Comparison of ENCODE assay signal across 23 cellular contexts in the genomic region with DNA sequence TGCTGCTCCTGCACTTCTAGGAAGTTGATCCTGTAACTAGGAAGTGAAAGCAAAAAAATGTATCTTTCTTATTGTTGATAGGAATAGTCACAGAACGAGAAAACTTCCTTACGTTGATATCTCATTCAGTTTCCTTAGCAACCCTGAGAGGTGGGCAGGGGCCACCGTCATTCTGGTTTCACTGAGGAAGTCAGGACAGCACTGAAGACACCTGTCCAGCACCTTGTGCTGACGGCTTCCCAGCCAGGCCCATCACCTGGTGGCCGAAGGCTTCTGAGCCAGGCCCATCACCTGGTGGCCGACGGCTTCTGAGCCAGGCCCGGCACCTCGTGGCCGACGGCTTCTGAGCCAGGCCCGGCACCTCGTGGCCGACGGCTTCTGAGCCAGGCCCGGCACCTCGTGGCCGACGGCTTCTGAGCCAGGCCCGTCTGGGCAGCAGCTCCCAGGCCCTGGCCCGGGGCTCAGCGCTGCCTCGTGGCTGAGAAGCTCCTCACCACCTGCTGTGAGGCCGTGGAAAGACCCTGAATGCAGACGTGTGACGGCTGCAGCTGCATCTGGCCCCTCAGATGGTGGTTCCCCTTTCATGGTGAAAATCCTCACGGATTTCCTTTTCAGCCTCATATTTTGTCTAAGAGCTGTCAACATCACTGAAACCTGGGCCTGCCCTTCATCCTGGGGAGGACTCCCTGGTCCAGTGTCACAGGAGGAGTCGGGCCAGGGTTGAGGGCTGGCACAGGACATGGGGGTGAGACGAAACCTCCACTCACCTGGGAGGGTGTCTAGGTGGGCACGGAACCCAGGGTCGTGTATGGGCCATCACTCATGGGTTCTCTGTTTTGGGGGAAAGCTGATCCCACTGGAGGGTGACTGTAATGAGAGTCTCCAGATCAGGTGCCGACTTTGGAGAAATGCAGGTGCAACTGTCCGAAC. TPM values are rescaled to one million over a fixed set of nuclear protein-coding genes. Genes with fewer than 3 reads are reported as not detected.
DNase-seq lines count a peak whose midpoint lies in the region; ATAC-seq and TF ChIP-seq lines count a peak whose summit lies in the region.
"Had no signal": no experiment of that assay in that cellular context is flagged by ENCODE, and none has a peak within 500 bp of the region (broad histone marks: within the 10 kb centered on the region; RNA-seq: fewer than 3 reads in every experiment).

No MANE protein-coding gene starts in this region.

- H4K20me1 ChIP-seq in OCI-LY7 (ENCODE audit: insufficient read depth, low read length): no peaks in the 10 kb centered on the region

- H3K9me3 ChIP-seq in OCI-LY7 (ENCODE audit: low read length): no peaks in the 10 kb centered on the region
- H3K9me3 ChIP-seq: adrenal gland, thoracic aorta had no signal

- H3K36me3 ChIP-seq in OCI-LY7 (ENCODE audit: insufficient read depth, low read length): peaks cover 25% of the 10 kb centered on the region

- peaks cover 76% of the 10 kb centered on the region for H3K4me1 ChIP-seq in OCI-LY7 (ENCODE audit: insufficient read depth, low read length, poor library complexity, severe bottlenecking)

- in situ Hi-C loops in G401 (cut with HindIII; ENCODE audit: low sequenced_read_pairs): loop anchor here (5.0 kb wide), 1 partner anchor 36 kb away; no protein-coding TSS in a partner anchor

- no peaks in the 10 kb centered on the region for H3K9me2 ChIP-seq in OCI-LY7 (ENCODE audit: insufficient read depth, low read length)

- peaks cover 4% of the 10 kb centered on the region; the same call in 1 of the 2 replicates for H3K79me2 ChIP-seq in OCI-LY7 (ENCODE audit: insufficient read depth, low read depth, low read length)

- no peak overlapping the region for H2AFZ ChIP-seq in OCI-LY7 (ENCODE audit: low read length)

- H3K9me3 Mint-ChIP-seq in stimulated activated naive CD8-positive, alpha-beta T cell treated with anti-CD3 and anti-CD28 coated beads, Interleukin-15, Interleukin-2, amounts not matched to agents 100 ng/mL and 50 ng/mL, for 24 hours: no peaks in the 10 kb centered on the region
- no peaks in the 10 kb centered on the region for H3K9me3 Mint-ChIP-seq in memory B cell
- no peaks in the 10 kb centered on the region for H3K9me3 Mint-ChIP-seq in effector memory CD8-positive, alpha-beta T cell
- H3K9me3 Mint-ChIP-seq: activated CD4-positive, alpha-beta memory T cell treated with anti-CD3 and anti-CD28 coated beads, Interleukin-2, amount 10 ng/mL, durations not matched to agents 7 days and 5 days; CD8-positive, alpha-beta T cell; immature natural killer cell; T-helper 2 cell treated with Interferon-gamma antibody and Interleukin-4, amounts not matched to agents 5 μg/mL and 100 μg/mL, for 36 hours had no signal

- no peak overlapping the region for H3K4me3 Mint-ChIP-seq in stimulated activated naive CD8-positive, alpha-beta T cell treated with anti-CD3 and anti-CD28 coated beads, Interleukin-15, Interleukin-2, amounts not matched to agents 100 ng/mL and 50 ng/mL, for 24 hours
- peak overlapping the region; percentile 11 for H3K4me3 Mint-ChIP-seq in memory B cell
- no peak overlapping the region for H3K4me3 Mint-ChIP-seq in effector memory CD8-positive, alpha-beta T cell
- H3K4me3 Mint-ChIP-seq: activated CD4-positive, alpha-beta memory T cell treated with anti-CD3 and anti-CD28 coated beads, Interleukin-2, amount 10 ng/mL, durations not matched to agents 7 days and 5 days; CD8-positive, alpha-beta T cell; immature natural killer cell; T-helper 2 cell treated with Interferon-gamma antibody and Interleukin-4, amounts not matched to agents 5 μg/mL and 100 μg/mL, for 36 hours had no signal

- BruUV-seq in OCI-LY7 (replicated peaks; lab: Mats Ljungman, UMichigan): no TSS peak

- H3K27me3 Mint-ChIP-seq in stimulated activated naive CD8-positive, alpha-beta T cell treated with anti-CD3 and anti-CD28 coated beads, Interleukin-15, Interleukin-2, amounts not matched to agents 100 ng/mL and 50 ng/mL, for 24 hours: no peaks in the 10 kb centered on the region
- H3K27me3 Mint-ChIP-seq in memory B cell: no peaks in the 10 kb centered on the region
- H3K27me3 Mint-ChIP-seq in effector memory CD8-positive, alpha-beta T cell: no peaks in the 10 kb centered on the region
- H3K27me3 Mint-ChIP-seq: activated CD4-positive, alpha-beta memory T cell treated with anti-CD3 and anti-CD28 coated beads, Interleukin-2, amount 10 ng/mL, durations not matched to agents 7 days and 5 days had no signal

- CTCF ChIA-PET in OCI-LY7 (lab: Charles Lee; ENCODE audit: unreplicated experiment): interaction anchor here (0.6 kb wide), 1 partner anchor 196 kb away, joined by 3 read pairs; no protein-coding TSS in a partner anchor

- POLR2A ChIA-PET in OCI-LY7 (lab: Charles Lee): interaction anchor here (1.3 to 4.8 kb wide), 2 partner anchors 9 to 12 kb away, joined by 5 to 19 read pairs; no protein-coding TSS in a partner anchor

- peak overlapping the region; percentile 51 for H3K4me3 ChIP-seq in OCI-LY7 (ENCODE audit: low read depth, low read length, poor library complexity, severe bottlenecking)
- H3K4me3 ChIP-seq: adrenal gland, K562, thoracic aorta had no signal

- peaks cover 69% of the 10 kb centered on the region for H3K4me1 Mint-ChIP-seq in stimulated activated naive CD8-positive, alpha-beta T cell treated with anti-CD3 and anti-CD28 coated beads, Interleukin-15, Interleukin-2, amounts not matched to agents 100 ng/mL and 50 ng/mL, for 24 hours (ENCODE audit: low read depth)
- H3K4me1 Mint-ChIP-seq in memory B cell: peaks cover 32% of the 10 kb centered on the region
- peaks cover 6 to 13% of the 10 kb centered on the region in 2 donors for H3K4me1 Mint-ChIP-seq in effector memory CD8-positive, alpha-beta T cell (ENCODE audit: low read depth in 2 of 2)

- DNase-seq in stimulated activated naive CD8-positive, alpha-beta T cell treated with anti-CD3 and anti-CD28 coated beads, Interleukin-15, Interleukin-2, amounts not matched to agents 100 U/mL and 50 U/mL, for 24 hours: no peak
- DNase-seq in OCI-LY7 (ENCODE audit: low spot score): peak; percentile 86
- peak; percentile 52 to 56 for DNase-seq in memory B cell (ENCODE audit: low spot score in 2 of 2)
- no peak for DNase-seq in G401 (ENCODE audit: low spot score)
- no peak for DNase-seq in amygdala (lab: John Stamatoyannopoulos, UW)
- no peak for DNase-seq in effector memory CD8-positive, alpha-beta T cell
- DNase-seq in NCI-H2107 (lab: John Stamatoyannopoulos, UW): no peak
- DNase-seq: ACHN; activated CD4-positive, alpha-beta memory T cell treated with anti-CD3 and anti-CD28 coated beads, Interleukin-2, amount 10 ng/mL, durations not matched to agents 7 days and 5 days; CD8-positive, alpha-beta T cell; cortex of kidney; DMS53; immature natural killer cell; NCI-H1930; NCI-H345; occipital lobe had no signal

- peak overlapping the region; percentile 95 for H3K27ac ChIP-seq in OCI-LY7 (ENCODE audit: low read depth, low read length, poor library complexity, severe bottlenecking)
- H3K27ac ChIP-seq: adrenal gland, thoracic aorta had no signal

- H3K4me2 ChIP-seq in OCI-LY7 (ENCODE audit: low read length): peak overlapping the region; percentile 65

- H3K27ac Mint-ChIP-seq in stimulated activated naive CD8-positive, alpha-beta T cell treated with anti-CD3 and anti-CD28 coated beads, Interleukin-15, Interleukin-2, amounts not matched to agents 100 ng/mL and 50 ng/mL, for 24 hours: peak overlapping the region; percentile 8
- H3K27ac Mint-ChIP-seq in memory B cell: peak overlapping the region; percentile 87
- no peak overlapping the region for H3K27ac Mint-ChIP-seq in effector memory CD8-positive, alpha-beta T cell
- H3K27ac Mint-ChIP-seq: activated CD4-positive, alpha-beta memory T cell treated with anti-CD3 and anti-CD28 coated beads, Interleukin-2, amount 10 ng/mL, durations not matched to agents 7 days and 5 days; CD8-positive, alpha-beta T cell; immature natural killer cell; T-helper 2 cell treated with Interferon-gamma antibody and Interleukin-4, amounts not matched to agents 5 μg/mL and 100 μg/mL, for 36 hours had no signal

- no peak for TF ChIP-seq CTCF in OCI-LY7 (conservative IDR thresholded peaks at IDR 0.05; ENCODE audit: low read length)

- intact Hi-C loops in OCI-LY7 (cut with micrococcal nuclease; ENCODE audit: unreplicated experiment): loop anchor here (5.0 kb wide), 1 partner anchor 521 kb away; no protein-coding TSS in a partner anchor

- H3K36me3 Mint-ChIP-seq in stimulated activated naive CD8-positive, alpha-beta T cell treated with anti-CD3 and anti-CD28 coated beads, Interleukin-15, Interleukin-2, amounts not matched to agents 100 ng/mL and 50 ng/mL, for 24 hours (ENCODE audit: low read depth): peaks cover 24% of the 10 kb centered on the region
- peaks cover 4% of the 10 kb centered on the region for H3K36me3 Mint-ChIP-seq in memory B cell
- peaks cover 14% of the 10 kb centered on the region for H3K36me3 Mint-ChIP-seq in effector memory CD8-positive, alpha-beta T cell (ENCODE audit: insufficient read depth)

- no peak for ATAC-seq in stimulated activated naive CD8-positive, alpha-beta T cell treated with anti-CD3 and anti-CD28 coated beads, Interleukin-15, Interleukin-2, amounts not matched to agents 100 U/mL and 50 U/mL, for 24 hours
- ATAC-seq in memory B cell (ENCODE audit: low read depth): peak; percentile 43
- ATAC-seq in effector memory CD8-positive, alpha-beta T cell (replicated peaks): no peak
- ATAC-seq: CD8-positive, alpha-beta T cell; K562; Panc1 had no signal

RNA-seq across cellular contexts. Expression of a gene that starts 33.0 kb away (rescaled TPM):
- not detected in 2 replicates for total RNA-seq in OCI-LY7 (2014; rRNA removed; shearing (Covaris generic))
- not detected in 2 replicates for total RNA-seq in OCI-LY7 (2022)
- total RNA-seq in G401 (2014; rRNA removed; shearing (Covaris generic)): not detected in 2 replicates
- total RNA-seq: activated CD4-positive, alpha-beta memory T cell treated with anti-CD3 and anti-CD28 coated beads, Interleukin-2, amount 10 ng/mL, durations not matched to agents 7 days and 5 days; CD8-positive, alpha-beta T cell; K562; liver; occipital lobe; thoracic aorta had no signal

Comparison
In these comparisons a context has a peak if more than half of its experiments do, and no peak if none do; other contexts are left out.
1. H3K27ac Mint-ChIP-seq: peak in stimulated activated naive CD8-positive, alpha-beta T cell treated with anti-CD3 and anti-CD28 coated beads, Interleukin-15, Interleukin-2, amounts not matched to agents 100 ng/mL and 50 ng/mL, for 24 hours (single experiment) and memory B cell (single experiment); none in effector memory CD8-positive, alpha-beta T cell (0 of 2).
2. DNase-seq: peak in OCI-LY7 (single experiment) and memory B cell (2 of 2); none in stimulated activated naive CD8-positive, alpha-beta T cell treated with anti-CD3 and anti-CD28 coated beads, Interleukin-15, Interleukin-2, amounts not matched to agents 100 U/mL and 50 U/mL, for 24 hours (single experiment), G401 (single experiment), amygdala (0 of 56), effector memory CD8-positive, alpha-beta T cell (0 of 3) and NCI-H2107 (single experiment).